In genomic region chr12:111819191-111820158, GRCh38 we compare ENCODE assay signal across 17 cellular contexts. TPM values are rescaled to one million over a fixed set of nuclear protein-coding genes. Genes with fewer than 3 reads are reported as not detected.
DNase-seq lines count a peak whose midpoint lies in the region; ATAC-seq and TF ChIP-seq lines count a peak whose summit lies in the region.
"Had no signal": no experiment of that assay in that cellular context is flagged by ENCODE, and none has a peak within 500 bp of the region (broad histone marks: within the 10 kb centered on the region; RNA-seq: fewer than 3 reads in every experiment).

No MANE protein-coding gene starts in this region.

- H3K27ac ChIP-seq in ovary, result no peak overlapping the region
- H3K27ac ChIP-seq: left ventricle myocardium inferior, right lobe of liver had no signal

- DNase-seq in SIG-M5 treated with dmso at 0.1 percent for 504 hours (lab: John Stamatoyannopoulos, UW; ENCODE audit: unreplicated experiment), result peak; percentile 43
- no peak for DNase-seq in SIG-M5 (lab: John Stamatoyannopoulos, UW)
- DNase-seq in NCI-H345 (lab: John Stamatoyannopoulos, UW), result peak; percentile 11
- DNase-seq in Right ventricle myocardium superior, result no peak
- DNase-seq in erythroblast (lab: John Stamatoyannopoulos, UW), result no peak
- DNase-seq in effector CD4-positive, alpha-beta T cell, result no peak
- no peak for DNase-seq in ovary
- DNase-seq: ACHN; activated effector memory CD4-positive, alpha-beta T cell treated with Interleukin-2 at 50 U/mL for 16 hours; anterior cingulate cortex; Calu3; hypothalamus; left ventricle myocardium inferior; stimulated activated naive CD4-positive, alpha-beta T cell treated with Interleukin-2 at 50 U/mL for 16 hours had no signal

- H3K4me3 ChIP-seq in ovary, result no peak overlapping the region
- H3K4me3 ChIP-seq: left ventricle myocardium inferior, right lobe of liver had no signal

- no peaks in the 10 kb centered on the region for H3K4me1 ChIP-seq in ovary (ENCODE audit: insufficient read depth)
- H3K4me1 ChIP-seq: right lobe of liver had no signal

- TF ChIP-seq POLR2A in erythroblast (IDR thresholded peaks at IDR 0.05; ENCODE audit: low read length) (no peak), ovary (IDR thresholded peaks at IDR 0.05) (no peak)

- H3K9me3 ChIP-seq in ovary, result no peaks in the 10 kb centered on the region
- H3K9me3 ChIP-seq: left ventricle myocardium inferior, right lobe of liver had no signal

- H3K27me3 ChIP-seq in ovary, result no peaks in the 10 kb centered on the region
- H3K27me3 ChIP-seq: right lobe of liver had no signal

- H3K36me3 ChIP-seq in ovary, result no peaks in the 10 kb centered on the region
- H3K36me3 ChIP-seq: left ventricle myocardium inferior, right lobe of liver had no signal

- no peak for TF ChIP-seq CTCF in ovary (IDR thresholded peaks at IDR 0.05)

- ATAC-seq in esophagus mucosa (peak; percentile 31), Right ventricle myocardium superior (ENCODE audit: poor library complexity) (no peak)
- ATAC-seq: HepG2, right lobe of liver had no signal

- WGBS in ovary, 3 donors, result 42 to 51% (median 47%) methylated on average over 6 of the region's 6 CpGs

- intact Hi-C loops in Right ventricle myocardium superior (cut with DNase I) (no loop called here), ovary (cut with DNase I) (no loop called here)

- TF ChIP-seq EP300 in ovary (IDR thresholded peaks at IDR 0.05), result no peak

RNA-seq across cellular contexts. Expression of gene MAPKAPK5, which starts 22.6 kb away (rescaled TPM):
- 24.0 TPM for total RNA-seq in esophagus mucosa
- 25.5 TPM for total RNA-seq in Right ventricle myocardium superior
- total RNA-seq in ovary, result 10 to 100 TPM; 35.6 to 52.5 (median 39.0) TPM
- 10 to 100 TPM; 20.0 to 21.8 TPM for polyA plus RNA-seq in ovary

RNA-seq across cellular contexts. Expression of gene ALDH2, which starts 52.7 kb away (rescaled TPM):
- total RNA-seq in esophagus mucosa, result 135 TPM
- total RNA-seq in Right ventricle myocardium superior, result 459 TPM
- total RNA-seq in ovary, result 100 to 1,000 TPM in 5 of 7 donors, 10 to 100 TPM in 2; 46.7 to 154 (median 120) TPM
- 100 to 1,000 TPM in 1 of 2 donors, 10 to 100 TPM in 1; 59.2 to 115 TPM for polyA plus RNA-seq in ovary

Comparison
In these comparisons a context has a peak if more than half of its experiments do, and no peak if none do; other contexts are left out.
1. DNase-seq: peak in SIG-M5 treated with dmso at 0.1 percent for 504 hours (single experiment) and NCI-H345 (single experiment); none in SIG-M5 (single experiment), Right ventricle myocardium superior (single experiment), erythroblast (0 of 2), effector CD4-positive, alpha-beta T cell (single experiment) and ovary (0 of 5).